In genomic region chr21:22311741-22312462, GRCh38 we compare ENCODE assay signal across 2 cellular contexts.
A peak's percentile ranks its signal among the peaks of the same experiment; 100 is the strongest.
TF ChIP-seq lines count a peak whose summit lies in the region.

No MANE protein-coding gene starts in this region.

TF ChIP-seq in liver, 16 proteins besides CTCF, POLR2A, EP300 and RAD21 (continued from another document):
- TF ChIP-seq EGR1 (IDR thresholded peaks at IDR 0.05; ENCODE audit: low read depth in 2 of 2) (no peak), ATF3 (IDR thresholded peaks at IDR 0.05) (no peak), TAF1 (conservative IDR thresholded peaks at IDR 0.05) (no peak), YY1 (IDR thresholded peaks at IDR 0.05) (peak; percentile 20), JUND (IDR thresholded peaks at IDR 0.05) (peak in 1 of 2 donors; percentile 59), NR2F2 (IDR thresholded peaks at IDR 0.05) (no peak), HNF4G (IDR thresholded peaks at IDR 0.05) (no peak), SP1 (IDR thresholded peaks at IDR 0.05) (no peak)
- TF ChIP-seq, protein P1, sequence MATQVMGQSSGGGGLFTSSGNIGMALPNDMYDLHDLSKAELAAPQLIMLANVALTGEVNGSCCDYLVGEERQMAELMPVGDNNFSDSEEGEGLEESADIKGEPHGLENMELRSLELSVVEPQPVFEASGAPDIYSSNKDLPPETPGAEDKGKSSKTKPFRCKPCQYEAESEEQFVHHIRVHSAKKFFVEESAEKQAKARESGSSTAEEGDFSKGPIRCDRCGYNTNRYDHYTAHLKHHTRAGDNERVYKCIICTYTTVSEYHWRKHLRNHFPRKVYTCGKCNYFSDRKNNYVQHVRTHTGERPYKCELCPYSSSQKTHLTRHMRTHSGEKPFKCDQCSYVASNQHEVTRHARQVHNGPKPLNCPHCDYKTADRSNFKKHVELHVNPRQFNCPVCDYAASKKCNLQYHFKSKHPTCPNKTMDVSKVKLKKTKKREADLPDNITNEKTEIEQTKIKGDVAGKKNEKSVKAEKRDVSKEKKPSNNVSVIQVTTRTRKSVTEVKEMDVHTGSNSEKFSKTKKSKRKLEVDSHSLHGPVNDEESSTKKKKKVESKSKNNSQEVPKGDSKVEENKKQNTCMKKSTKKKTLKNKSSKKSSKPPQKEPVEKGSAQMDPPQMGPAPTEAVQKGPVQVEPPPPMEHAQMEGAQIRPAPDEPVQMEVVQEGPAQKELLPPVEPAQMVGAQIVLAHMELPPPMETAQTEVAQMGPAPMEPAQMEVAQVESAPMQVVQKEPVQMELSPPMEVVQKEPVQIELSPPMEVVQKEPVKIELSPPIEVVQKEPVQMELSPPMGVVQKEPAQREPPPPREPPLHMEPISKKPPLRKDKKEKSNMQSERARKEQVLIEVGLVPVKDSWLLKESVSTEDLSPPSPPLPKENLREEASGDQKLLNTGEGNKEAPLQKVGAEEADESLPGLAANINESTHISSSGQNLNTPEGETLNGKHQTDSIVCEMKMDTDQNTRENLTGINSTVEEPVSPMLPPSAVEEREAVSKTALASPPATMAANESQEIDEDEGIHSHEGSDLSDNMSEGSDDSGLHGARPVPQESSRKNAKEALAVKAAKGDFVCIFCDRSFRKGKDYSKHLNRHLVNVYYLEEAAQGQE (IDR thresholded peaks at IDR 0.05), result no peak

TF ChIP-seq in HepG2, 621 proteins besides CTCF, POLR2A, EP300 and RAD21 (continued from another document):
- TF ChIP-seq, protein P2, sequence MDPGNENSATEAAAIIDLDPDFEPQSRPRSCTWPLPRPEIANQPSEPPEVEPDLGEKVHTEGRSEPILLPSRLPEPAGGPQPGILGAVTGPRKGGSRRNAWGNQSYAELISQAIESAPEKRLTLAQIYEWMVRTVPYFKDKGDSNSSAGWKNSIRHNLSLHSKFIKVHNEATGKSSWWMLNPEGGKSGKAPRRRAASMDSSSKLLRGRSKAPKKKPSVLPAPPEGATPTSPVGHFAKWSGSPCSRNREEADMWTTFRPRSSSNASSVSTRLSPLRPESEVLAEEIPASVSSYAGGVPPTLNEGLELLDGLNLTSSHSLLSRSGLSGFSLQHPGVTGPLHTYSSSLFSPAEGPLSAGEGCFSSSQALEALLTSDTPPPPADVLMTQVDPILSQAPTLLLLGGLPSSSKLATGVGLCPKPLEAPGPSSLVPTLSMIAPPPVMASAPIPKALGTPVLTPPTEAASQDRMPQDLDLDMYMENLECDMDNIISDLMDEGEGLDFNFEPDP (CRISPR knock-in tag; conservative IDR thresholded peaks at IDR 0.05), result no peak
- TF ChIP-seq ARNTL (CRISPR knock-in tag; IDR thresholded peaks at IDR 0.05) (no peak), ZFP82 (CRISPR knock-in tag; IDR thresholded peaks at IDR 0.05; ENCODE audit: borderline replicate concordance) (no peak), NCOA5 (CRISPR knock-in tag; IDR thresholded peaks at IDR 0.05) (no peak), CREM (IDR thresholded peaks at IDR 0.05) (no peak), CREM (CRISPR knock-in tag; IDR thresholded peaks at IDR 0.05) (no peak), SNRNP70 (IDR thresholded peaks at IDR 0.05; ENCODE audit: low read depth, low read length) (no peak), PHF5A (CRISPR knock-in tag; IDR thresholded peaks at IDR 0.05; ENCODE audit: low read depth, unreplicated experiment) (no peak), NONO (IDR thresholded peaks at IDR 0.05) (no peak), NONO (CRISPR knock-in tag; conservative IDR thresholded peaks at IDR 0.05) (no peak)
- TF ChIP-seq, protein P3, sequence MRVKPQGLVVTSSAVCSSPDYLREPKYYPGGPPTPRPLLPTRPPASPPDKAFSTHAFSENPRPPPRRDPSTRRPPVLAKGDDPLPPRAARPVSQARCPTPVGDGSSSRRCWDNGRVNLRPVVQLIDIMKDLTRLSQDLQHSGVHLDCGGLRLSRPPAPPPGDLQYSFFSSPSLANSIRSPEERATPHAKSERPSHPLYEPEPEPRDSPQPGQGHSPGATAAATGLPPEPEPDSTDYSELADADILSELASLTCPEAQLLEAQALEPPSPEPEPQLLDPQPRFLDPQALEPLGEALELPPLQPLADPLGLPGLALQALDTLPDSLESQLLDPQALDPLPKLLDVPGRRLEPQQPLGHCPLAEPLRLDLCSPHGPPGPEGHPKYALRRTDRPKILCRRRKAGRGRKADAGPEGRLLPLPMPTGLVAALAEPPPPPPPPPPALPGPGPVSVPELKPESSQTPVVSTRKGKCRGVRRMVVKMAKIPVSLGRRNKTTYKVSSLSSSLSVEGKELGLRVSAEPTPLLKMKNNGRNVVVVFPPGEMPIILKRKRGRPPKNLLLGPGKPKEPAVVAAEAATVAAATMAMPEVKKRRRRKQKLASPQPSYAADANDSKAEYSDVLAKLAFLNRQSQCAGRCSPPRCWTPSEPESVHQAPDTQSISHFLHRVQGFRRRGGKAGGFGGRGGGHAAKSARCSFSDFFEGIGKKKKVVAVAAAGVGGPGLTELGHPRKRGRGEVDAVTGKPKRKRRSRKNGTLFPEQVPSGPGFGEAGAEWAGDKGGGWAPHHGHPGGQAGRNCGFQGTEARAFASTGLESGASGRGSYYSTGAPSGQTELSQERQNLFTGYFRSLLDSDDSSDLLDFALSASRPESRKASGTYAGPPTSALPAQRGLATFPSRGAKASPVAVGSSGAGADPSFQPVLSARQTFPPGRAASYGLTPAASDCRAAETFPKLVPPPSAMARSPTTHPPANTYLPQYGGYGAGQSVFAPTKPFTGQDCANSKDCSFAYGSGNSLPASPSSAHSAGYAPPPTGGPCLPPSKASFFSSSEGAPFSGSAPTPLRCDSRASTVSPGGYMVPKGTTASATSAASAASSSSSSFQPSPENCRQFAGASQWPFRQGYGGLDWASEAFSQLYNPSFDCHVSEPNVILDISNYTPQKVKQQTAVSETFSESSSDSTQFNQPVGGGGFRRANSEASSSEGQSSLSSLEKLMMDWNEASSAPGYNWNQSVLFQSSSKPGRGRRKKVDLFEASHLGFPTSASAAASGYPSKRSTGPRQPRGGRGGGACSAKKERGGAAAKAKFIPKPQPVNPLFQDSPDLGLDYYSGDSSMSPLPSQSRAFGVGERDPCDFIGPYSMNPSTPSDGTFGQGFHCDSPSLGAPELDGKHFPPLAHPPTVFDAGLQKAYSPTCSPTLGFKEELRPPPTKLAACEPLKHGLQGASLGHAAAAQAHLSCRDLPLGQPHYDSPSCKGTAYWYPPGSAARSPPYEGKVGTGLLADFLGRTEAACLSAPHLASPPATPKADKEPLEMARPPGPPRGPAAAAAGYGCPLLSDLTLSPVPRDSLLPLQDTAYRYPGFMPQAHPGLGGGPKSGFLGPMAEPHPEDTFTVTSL (CRISPR knock-in tag; IDR thresholded peaks at IDR 0.05; ENCODE audit: borderline replicate concordance), result no peak
